ENCODE assay signal across 12 cellular contexts in the genomic region with DNA sequence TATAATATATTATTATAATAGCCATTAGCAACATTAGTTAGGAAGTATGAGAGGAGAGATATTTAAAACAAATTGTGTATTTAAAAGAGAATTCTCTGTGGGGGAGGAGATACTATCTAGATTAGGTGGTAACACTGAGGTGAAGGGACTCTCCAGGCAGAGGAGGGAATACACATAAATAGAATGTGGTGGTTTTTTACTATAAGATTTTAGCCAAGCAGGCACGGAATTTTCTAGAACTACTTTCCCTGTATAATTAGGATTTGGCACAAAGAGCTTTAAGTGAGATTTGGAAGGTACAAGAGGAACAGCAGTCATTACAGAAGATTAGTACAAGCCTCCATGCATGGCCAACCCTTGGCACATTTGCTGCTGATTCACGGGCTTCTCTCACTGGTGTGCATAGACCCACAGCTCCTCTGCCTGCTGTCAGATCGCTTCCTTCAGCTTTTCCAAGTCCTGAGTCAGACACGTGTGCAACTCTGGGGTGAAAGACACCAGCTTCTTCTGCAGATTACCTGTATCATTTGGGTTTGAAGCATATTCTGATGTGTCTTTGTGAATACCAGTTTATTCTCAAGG.
A peak's percentile ranks its signal among the peaks of the same experiment; 100 is the strongest.
DNase-seq lines count a peak whose midpoint lies in the region; ATAC-seq and TF ChIP-seq lines count a peak whose summit lies in the region.
"Had no signal": no experiment of that assay in that cellular context is flagged by ENCODE, and none has a peak within 500 bp of the region (broad histone marks: within the 10 kb centered on the region; RNA-seq: fewer than 3 reads in every experiment).

No MANE protein-coding gene starts in this region.

- ATAC-seq in GM18520 (IDR thresholded peaks at IDR 0.05; ENCODE audit: unreplicated experiment): peak; percentile 51

- no peaks in the 10 kb centered on the region for H3F3A ChIP-seq in MM.1S (ENCODE audit: insufficient read depth, low read length)

- no peak overlapping the region for H3K27ac Mint-ChIP-seq in mesothelial cell of epicardium

- TF ChIP-seq CTCF in kidney epithelial cell (IDR thresholded peaks at IDR 0.05; ENCODE audit: insufficient read depth, low read length, poor library complexity, severe bottlenecking) (no peak), mesothelial cell of epicardium (IDR thresholded peaks at IDR 0.05; ENCODE audit: unreplicated experiment) (no peak), MM.1S (IDR thresholded peaks at IDR 0.05; ENCODE audit: low read length) (no peak)

- H3K27ac ChIP-seq in MM.1S (ENCODE audit: low read length): no peak overlapping the region
- H3K27ac ChIP-seq: neutrophil had no signal

- H3K27me3 ChIP-seq in kidney epithelial cell (ENCODE audit: control insufficient read depth, insufficient read depth, low read length) (no peaks in the 10 kb centered on the region), MM.1S (replicated peaks; ENCODE audit: insufficient read depth, low read length) (no peaks in the 10 kb centered on the region)
- H3K27me3 ChIP-seq: neutrophil had no signal

- peaks cover 2% of the 10 kb centered on the region for H3K27me3 Mint-ChIP-seq in mesothelial cell of epicardium (ENCODE audit: low read depth)

- H3K4me3 Mint-ChIP-seq in mesothelial cell of epicardium: no peak overlapping the region

- H3K4me1 ChIP-seq in MM.1S (ENCODE audit: low read length): peaks cover 29% of the 10 kb centered on the region

- H3K9ac ChIP-seq in MM.1S (ENCODE audit: low read length): no peak overlapping the region

- no peaks in the 10 kb centered on the region for H3K9me3 Mint-ChIP-seq in mesothelial cell of epicardium

- no peaks in the 10 kb centered on the region for H4K20me1 ChIP-seq in MM.1S (ENCODE audit: insufficient read depth, low read length)

- DNase-seq in H4 (ENCODE audit: low spot score) (peak; percentile 20), KBM-7 (peak; percentile 39), kidney epithelial cell (ENCODE audit: low read depth) (peak; percentile 2), mesothelial cell of epicardium (ENCODE audit: low spot score in 2 of 2, unreplicated experiment in 2 of 2) (no peak), MM.1S (no peak)
- no peak for DNase-seq in activated CD4-positive, CD25-positive, alpha-beta regulatory T cell treated with anti-CD3 and anti-CD28 coated beads, Interleukin-2, amount 50 U/mL, for 72 hours
- DNase-seq in activated CD8-positive, alpha-beta memory T cell treated with anti-CD3 and anti-CD28 coated beads, Interleukin-2, amount 50 U/mL, for 4 hours: no peak
- DNase-seq: activated CD4-positive, alpha-beta T cell treated with anti-CD3 and anti-CD28 coated beads, Interleukin-2, amount 50 U/mL, for 48 hours; glutamatergic neuron; NCI-H774 had no signal

- H3K36me3 ChIP-seq in kidney epithelial cell (ENCODE audit: control insufficient read depth, insufficient read depth, low read length): no peaks in the 10 kb centered on the region
- no peaks in the 10 kb centered on the region for H3K36me3 ChIP-seq in MM.1S (replicated peaks; ENCODE audit: insufficient read depth, low read length)
- H3K36me3 ChIP-seq: neutrophil had no signal

- H3K36me3 Mint-ChIP-seq in mesothelial cell of epicardium: no peaks in the 10 kb centered on the region

- H3K4me3 ChIP-seq in kidney epithelial cell (ENCODE audit: low read depth, low read length) (no peak overlapping the region), MM.1S (ENCODE audit: low read length) (no peak overlapping the region)

- in situ Hi-C loops in KBM-7 (cut with MboI; ENCODE audit: low pct_unique_long_range_greater_than_20kb, low sequenced_read_pairs): no loop called here

- H3K4me1 Mint-ChIP-seq in mesothelial cell of epicardium: no peaks in the 10 kb centered on the region

- H3K9me2 ChIP-seq in MM.1S (replicated peaks; ENCODE audit: insufficient read depth, low read length): no peaks in the 10 kb centered on the region

- no peak overlapping the region for H2AFZ ChIP-seq in MM.1S (ENCODE audit: low read length)

- no peaks in the 10 kb centered on the region for H3K9me3 ChIP-seq in MM.1S (replicated peaks; ENCODE audit: insufficient read depth, low read length)
- H3K9me3 ChIP-seq: neutrophil had no signal

- H3K4me2 ChIP-seq in MM.1S (ENCODE audit: low read depth, low read length): no peak overlapping the region

- no peaks in the 10 kb centered on the region for H3K79me2 ChIP-seq in MM.1S (ENCODE audit: low read length)

Comparison
In these comparisons a context has a peak if more than half of its experiments do, and no peak if none do; other contexts are left out.
1. DNase-seq: peak in H4 (single experiment), KBM-7 (single experiment) and kidney epithelial cell (single experiment); none in mesothelial cell of epicardium (0 of 2), activated CD4-positive, CD25-positive, alpha-beta regulatory T cell treated with anti-CD3 and anti-CD28 coated beads, Interleukin-2, amount 50 U/mL, for 72 hours (single experiment), activated CD8-positive, alpha-beta memory T cell treated with anti-CD3 and anti-CD28 coated beads, Interleukin-2, amount 50 U/mL, for 4 hours (single experiment) and MM.1S (single experiment).